In genomic region chr17:7410634-7411426, GRCh38 we compare ENCODE assay signal across 1 cellular context.
TF ChIP-seq lines count a peak whose summit lies in the region.

No MANE protein-coding gene starts in this region.

TF ChIP-seq in HepG2, 621 proteins besides CTCF, POLR2A, EP300 and RAD21:
- TF ChIP-seq ZBTB42 (CRISPR knock-in tag; IDR thresholded peaks at IDR 0.05), result no peak
- no peak for TF ChIP-seq ATF5 (CRISPR knock-in tag; IDR thresholded peaks at IDR 0.05; ENCODE audit: low read depth)
- TF ChIP-seq PHF8 (CRISPR knock-in tag; IDR thresholded peaks at IDR 0.05), result no peak
- TF ChIP-seq ATF1 (CRISPR knock-in tag; IDR thresholded peaks at IDR 0.05), result no peak
- TF ChIP-seq HNRNPL (IDR thresholded peaks at IDR 0.05; ENCODE audit: low read depth, low read length), result 0 out of 2 replicates have a peak, but pooled peaks have one; percentile 18
- peak; percentile 67 for TF ChIP-seq AGO2 (optimal IDR thresholded peaks at IDR 0.05; ENCODE audit: low read depth, low read length)
- no peak for TF ChIP-seq ZSCAN5A (CRISPR knock-in tag; IDR thresholded peaks at IDR 0.05; ENCODE audit: borderline replicate concordance)
- TF ChIP-seq ZNF138 (CRISPR knock-in tag; IDR thresholded peaks at IDR 0.05; ENCODE audit: low read depth), result no peak
- no peak for TF ChIP-seq TCF12 (IDR thresholded peaks at IDR 0.05)
- TF ChIP-seq TCF12 (CRISPR knock-in tag; IDR thresholded peaks at IDR 0.05), result no peak
- TF ChIP-seq HNRNPK (IDR thresholded peaks at IDR 0.05; ENCODE audit: low read depth, low read length, poor library complexity, severe bottlenecking), result no peak
- TF ChIP-seq MAZ (IDR thresholded peaks at IDR 0.05; ENCODE audit: borderline replicate concordance, low read depth, low read length), result no peak
- TF ChIP-seq MAZ (CRISPR knock-in tag; IDR thresholded peaks at IDR 0.05; ENCODE audit: low read depth), result no peak
- no peak for TF ChIP-seq ZBTB4 (CRISPR knock-in tag; IDR thresholded peaks at IDR 0.05; ENCODE audit: borderline replicate concordance)
- TF ChIP-seq RNF2 (conservative IDR thresholded peaks at IDR 0.05; ENCODE audit: low read depth), result no peak
- TF ChIP-seq ARNT2 (CRISPR knock-in tag; IDR thresholded peaks at IDR 0.05; ENCODE audit: low read depth), result no peak
- TF ChIP-seq ISX (CRISPR knock-in tag; conservative IDR thresholded peaks at IDR 0.05), result no peak
- TF ChIP-seq ZFP41 (CRISPR knock-in tag; IDR thresholded peaks at IDR 0.05; ENCODE audit: borderline replicate concordance), result no peak
- TF ChIP-seq ZNF687 (CRISPR knock-in tag; IDR thresholded peaks at IDR 0.05), result 0 out of 2 replicates have a peak, but pooled peaks have one; percentile 15
- TF ChIP-seq KLF6 (CRISPR knock-in tag; IDR thresholded peaks at IDR 0.05), result no peak
TF ChIP-seq in HepG2: peak in this region for 3.
